ENCODE assay signal across 8 cellular contexts in the genomic region with DNA sequence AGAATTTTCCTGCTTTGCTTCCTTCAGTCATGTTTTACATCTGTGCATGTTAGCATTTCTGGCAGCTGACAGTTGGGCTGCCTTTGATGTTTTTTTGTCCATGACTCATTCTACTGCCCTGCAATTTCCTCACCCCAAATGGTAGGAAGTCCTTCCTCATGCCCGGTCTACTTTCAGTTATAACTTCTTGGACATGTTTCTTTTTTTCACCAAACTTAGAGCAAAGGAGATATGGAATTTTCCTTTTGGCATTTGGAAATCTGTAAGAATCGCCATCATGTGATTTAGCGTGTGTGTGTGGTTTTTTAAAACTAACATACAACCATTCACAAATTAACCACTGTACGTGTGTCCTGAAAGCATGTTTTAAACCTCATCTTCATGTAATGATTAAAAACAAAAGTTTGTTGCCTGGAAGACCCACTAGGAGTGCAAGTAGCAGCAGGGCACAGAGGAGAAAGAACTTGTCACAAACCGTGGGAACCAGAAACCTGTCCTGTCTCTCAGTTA.
DNase-seq lines count a peak whose midpoint lies in the region; ATAC-seq and TF ChIP-seq lines count a peak whose summit lies in the region.

No MANE protein-coding gene starts in this region.

- peak; percentile 75 for DNase-seq in MCF 10A (ENCODE audit: unreplicated experiment)
- DNase-seq in breast epithelium (ENCODE audit: low spot score in 2 of 2), result no peak
- DNase-seq in astrocyte of the spinal cord (ENCODE audit: low read depth, low spot score), result peak; percentile 75
- DNase-seq in activated gamma-delta T cell (lab: John Stamatoyannopoulos, UW), result no peak
- no peak for DNase-seq in tibial artery

- H3K4me1 ChIP-seq in breast epithelium (peaks cover 0 to 5% of the 10 kb centered on the region in 2 donors), tibial artery (no peaks in the 10 kb centered on the region)

- intact Hi-C loops in MCF 10A (cut with micrococcal nuclease), result loop anchor here (5.0 kb wide), 1 partner anchor 77 kb away; no protein-coding TSS in a partner anchor
- intact Hi-C loops in breast epithelium (cut with DNase I; ENCODE audit: low total_unique reads), result no loop called here
- intact Hi-C loops in tibial artery (cut with DNase I; ENCODE audit: low total_unique reads), result no loop called here

- no peaks in the 10 kb centered on the region for H3K27me3 ChIP-seq in breast epithelium
- no peaks in the 10 kb centered on the region for H3K27me3 ChIP-seq in tibial artery

- no peaks in the 10 kb centered on the region for H3K36me3 Mint-ChIP-seq in MCF 10A (ENCODE audit: insufficient read depth, unreplicated experiment)

- H3K27me3 Mint-ChIP-seq in MCF 10A (ENCODE audit: insufficient read depth, unreplicated experiment), result no peaks in the 10 kb centered on the region

- H3K36me3 ChIP-seq in breast epithelium (no peaks in the 10 kb centered on the region), tibial artery (no peaks in the 10 kb centered on the region)

- POLR2A ChIA-PET in MCF 10A (lab: Yijun Ruan, JAX), result interaction anchor here (1.0 kb wide), 1 partner anchor 79 kb away, joined by 3 read pairs; no protein-coding TSS in a partner anchor

- peak overlapping the region; percentile 55 for H3K27ac Mint-ChIP-seq in MCF 10A (ENCODE audit: low read depth, unreplicated experiment)

- H3K4me3 ChIP-seq in breast epithelium, result no peak overlapping the region
- no peak overlapping the region for H3K4me3 ChIP-seq in astrocyte of the spinal cord (ENCODE audit: low read depth, low read length)
- H3K4me3 ChIP-seq in tibial artery, result no peak overlapping the region

- in situ Hi-C loops in astrocyte of the spinal cord (cut with HindIII; ENCODE audit: low sequenced_read_pairs), result no loop called here

- H3K4me3 Mint-ChIP-seq in MCF 10A (ENCODE audit: unreplicated experiment), result peak overlapping the region; percentile 38

- TF ChIP-seq POLR2A in breast epithelium (IDR thresholded peaks at IDR 0.05), result no peak

- BruUV-seq in MCF 10A (replicated peaks; lab: Mats Ljungman, UMichigan), result no TSS peak

- H3K4me1 Mint-ChIP-seq in MCF 10A (ENCODE audit: insufficient read depth, unreplicated experiment), result peaks cover 25% of the 10 kb centered on the region

- ATAC-seq in HG03378 (IDR thresholded peaks at IDR 0.05; ENCODE audit: unreplicated experiment), result peak; percentile 72
- no peak for ATAC-seq in GM19324 (IDR thresholded peaks at IDR 0.05; ENCODE audit: low FRiP score, unreplicated experiment)
- ATAC-seq in HG02763 (IDR thresholded peaks at IDR 0.05; ENCODE audit: unreplicated experiment), result no peak

- no peaks in the 10 kb centered on the region for H3K9me3 Mint-ChIP-seq in MCF 10A (ENCODE audit: unreplicated experiment)

- TF ChIP-seq CTCF in MCF 10A (IDR thresholded peaks at IDR 0.05; ENCODE audit: unreplicated experiment) (no peak), breast epithelium (IDR thresholded peaks at IDR 0.05) (no peak), astrocyte of the spinal cord (IDR thresholded peaks at IDR 0.05; ENCODE audit: low read depth, low read length) (no peak), tibial artery (IDR thresholded peaks at IDR 0.05) (no peak)

- no peak overlapping the region for H3K27ac ChIP-seq in breast epithelium
- H3K27ac ChIP-seq in tibial artery, result no peak overlapping the region

- CTCF ChIA-PET in MCF 10A (lab: Yijun Ruan, JAX), result no interaction called here

- H3K9me3 ChIP-seq in breast epithelium, result no peaks in the 10 kb centered on the region
- H3K9me3 ChIP-seq in tibial artery, result no peaks in the 10 kb centered on the region

Comparison
In these comparisons a context has a peak if more than half of its experiments do, and no peak if none do; other contexts are left out.
1. DNase-seq: peak in MCF 10A (single experiment) and astrocyte of the spinal cord (single experiment); none in breast epithelium (0 of 2), activated gamma-delta T cell (single experiment) and tibial artery (0 of 2).